ENCODE assay signal across 1 cellular context in genomic region chr1:153968000-153968363, GRCh38.
TF ChIP-seq lines count a peak whose summit lies in the region.

No MANE protein-coding gene starts in this region.

TF ChIP-seq in K562, 482 proteins besides CTCF, POLR2A, EP300 and RAD21:
- TF ChIP-seq ZNF644 (tag; IDR thresholded peaks at IDR 0.05; ENCODE audit: low read depth), result no peak
- no peak for TF ChIP-seq ZNF318 (IDR thresholded peaks at IDR 0.05; ENCODE audit: borderline replicate concordance in 1 of 2, low read depth in 1 of 2)
- no peak for TF ChIP-seq NFXL1 (CRISPR knock-in tag; IDR thresholded peaks at IDR 0.05)
- no peak for TF ChIP-seq ZNF175 (CRISPR knock-in tag; IDR thresholded peaks at IDR 0.05; ENCODE audit: low read depth)
- TF ChIP-seq MITF (IDR thresholded peaks at IDR 0.05), result no peak
- TF ChIP-seq FOXK2 (conservative IDR thresholded peaks at IDR 0.05 in 1 of 2, IDR thresholded peaks at IDR 0.05 in 1 of 2; ENCODE audit: low read depth in 2 of 2), result no peak
- 0 out of 2 replicates have a peak, but pooled peaks have one; percentile 18 for TF ChIP-seq CREB3L1 (IDR thresholded peaks at IDR 0.05; ENCODE audit: borderline replicate concordance, low read depth)
- TF ChIP-seq ZNF639 (CRISPR knock-in tag; conservative IDR thresholded peaks at IDR 0.05 in 1 of 2, IDR thresholded peaks at IDR 0.05 in 1 of 2), result 0 out of 4 replicates have a peak, but pooled peaks of 1 of the 2 experiments have one; percentile 16
- no peak for TF ChIP-seq DNMT1 (IDR thresholded peaks at IDR 0.05)
- TF ChIP-seq SRF (CRISPR knock-in tag; IDR thresholded peaks at IDR 0.05), result no peak
- no peak for TF ChIP-seq ASH1L (IDR thresholded peaks at IDR 0.05; ENCODE audit: borderline replicate concordance, low read depth, partially characterized antibody)
- TF ChIP-seq ZNF311 (CRISPR knock-in tag; IDR thresholded peaks at IDR 0.05), result no peak
- no peak for TF ChIP-seq COPS2 (conservative IDR thresholded peaks at IDR 0.05)
- TF ChIP-seq ZNF79 (CRISPR knock-in tag; IDR thresholded peaks at IDR 0.05; ENCODE audit: low read depth), result no peak
- no peak for TF ChIP-seq ARID1B (IDR thresholded peaks at IDR 0.05)
- TF ChIP-seq XRCC4 (IDR thresholded peaks at IDR 0.05; ENCODE audit: extremely low read depth, insufficient read depth, insufficient read length), result no peak
- no peak for TF ChIP-seq TCFL5 (CRISPR knock-in tag; conservative IDR thresholded peaks at IDR 0.05)
- no peak for TF ChIP-seq SRSF1 (IDR thresholded peaks at IDR 0.05; ENCODE audit: low read depth, low read length)
- TF ChIP-seq ARID2 (IDR thresholded peaks at IDR 0.05), result no peak
- TF ChIP-seq MIER1 (IDR thresholded peaks at IDR 0.05; ENCODE audit: low read depth), result no peak
- TF ChIP-seq KLF1 (tag; IDR thresholded peaks at IDR 0.05), result no peak
- no peak for TF ChIP-seq TCF7 (IDR thresholded peaks at IDR 0.05; ENCODE audit: borderline replicate concordance)
- peak; percentile 32; the same call in 1 of the 2 replicates for TF ChIP-seq ELF1 (tag; IDR thresholded peaks at IDR 0.05)
- TF ChIP-seq HDAC6 (IDR thresholded peaks at IDR 0.05; ENCODE audit: low read depth, low read length), result no peak
- no peak for TF ChIP-seq HCFC1 (IDR thresholded peaks at IDR 0.05; ENCODE audit: low read depth, low read length)
- TF ChIP-seq ZMIZ1 (IDR thresholded peaks at IDR 0.05; ENCODE audit: low read depth in 2 of 2, low read length in 2 of 2), result no peak
- TF ChIP-seq GTF2E2 (tag; IDR thresholded peaks at IDR 0.05), result no peak
- no peak for TF ChIP-seq TEAD1 (CRISPR knock-in tag; IDR thresholded peaks at IDR 0.05)
- no peak for TF ChIP-seq NEUROD1 (IDR thresholded peaks at IDR 0.05; ENCODE audit: borderline replicate concordance, low read depth, low read length, partially characterized antibody)
- no peak for TF ChIP-seq IRF1 (CRISPR knock-in tag; IDR thresholded peaks at IDR 0.05; ENCODE audit: borderline replicate concordance)
- TF ChIP-seq OTX1 (CRISPR knock-in tag; IDR thresholded peaks at IDR 0.05), result no peak
- TF ChIP-seq TRIM24 (IDR thresholded peaks at IDR 0.05), result no peak
- no peak for TF ChIP-seq SNAPC5 (CRISPR knock-in tag; IDR thresholded peaks at IDR 0.05)
- TF ChIP-seq ZNF436 (CRISPR knock-in tag; IDR thresholded peaks at IDR 0.05), result no peak
- TF ChIP-seq CHD1 (IDR thresholded peaks at IDR 0.05; ENCODE audit: low read length), result peak; percentile 51
- TF ChIP-seq ARID3A (IDR thresholded peaks at IDR 0.05; ENCODE audit: borderline replicate concordance, low read depth, low read length), result no peak
- TF ChIP-seq FOXK1 (CRISPR knock-in tag; IDR thresholded peaks at IDR 0.05; ENCODE audit: borderline replicate concordance), result 0 out of 2 replicates have a peak, but pooled peaks have one; percentile 2
- no peak for TF ChIP-seq KLF10 (CRISPR knock-in tag; IDR thresholded peaks at IDR 0.05)
TF ChIP-seq in K562: peak in this region for 5.
